Comparison of ENCODE assay signal across 20 cellular contexts in the genomic region with DNA sequence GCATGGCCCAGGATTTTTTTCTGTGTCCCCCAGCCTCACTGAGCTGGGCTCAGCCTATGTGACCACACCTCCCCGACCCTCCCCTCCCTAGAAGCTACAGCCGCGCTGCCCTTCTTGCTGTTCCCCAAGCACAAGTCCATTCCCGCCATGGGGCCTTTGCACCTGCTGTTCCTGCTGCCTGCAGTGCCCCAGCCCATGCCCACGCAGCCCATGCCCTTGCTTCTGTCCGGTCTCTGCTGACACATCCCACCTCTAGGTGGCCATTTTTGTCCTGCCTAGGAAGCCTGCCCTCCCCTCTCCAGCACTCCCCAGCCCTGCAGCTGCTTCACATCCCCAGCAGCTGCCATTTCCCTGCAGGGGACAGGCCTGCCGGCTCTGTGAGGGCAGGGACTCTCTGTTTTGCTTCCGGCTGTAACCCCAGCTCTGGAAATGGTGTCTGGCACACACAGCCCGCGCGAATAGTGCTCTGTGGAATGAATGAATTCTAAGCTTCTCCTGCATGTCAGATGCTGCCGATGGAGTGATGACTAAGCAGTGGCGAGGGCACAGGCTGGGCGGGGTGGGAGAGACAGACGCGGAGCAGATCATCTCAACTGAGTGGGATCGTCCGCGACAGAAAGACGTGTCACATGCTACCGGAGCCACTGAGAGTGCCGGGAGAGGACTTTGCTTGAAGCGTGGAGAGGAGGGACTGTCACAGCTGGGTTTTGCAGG.
DNase-seq lines count a peak whose midpoint lies in the region; ATAC-seq and TF ChIP-seq lines count a peak whose summit lies in the region.
"Had no signal": no experiment of that assay in that cellular context is flagged by ENCODE, and none has a peak within 500 bp of the region (broad histone marks: within the 10 kb centered on the region; RNA-seq: fewer than 3 reads in every experiment).

No MANE protein-coding gene starts in this region.

- TF ChIP-seq CTCF in BE2C (IDR thresholded peaks at IDR 0.05; ENCODE audit: low read depth, low read length), result peak; percentile 21; the same call in 1 of the 2 replicates
- TF ChIP-seq CTCF in HEK293 (tag by site-specific recombination; IDR thresholded peaks at IDR 0.05), result no peak
- TF ChIP-seq CTCF in endodermal cell (conservative IDR thresholded peaks at IDR 0.05), result no peak
- no peak for TF ChIP-seq CTCF in osteoblast (IDR thresholded peaks at IDR 0.05; ENCODE audit: extremely low read depth, low read depth, low read length)
- TF ChIP-seq CTCF in heart right ventricle (IDR thresholded peaks at IDR 0.05), result no peak
- no peak for TF ChIP-seq CTCF in thyroid gland (IDR thresholded peaks at IDR 0.05)

- no peaks in the 10 kb centered on the region for H3K79me2 ChIP-seq in osteoblast (ENCODE audit: insufficient read depth, low read length)

- H3K27me3 Mint-ChIP-seq in endodermal cell (ENCODE audit: insufficient read depth), result no peaks in the 10 kb centered on the region
- H3K27me3 Mint-ChIP-seq: activated naive CD8-positive, alpha-beta T cell treated with anti-CD3 and anti-CD28 coated beads, Interleukin-2, amount 10 ng/mL, durations not matched to agents 7 days and 5 days; CD4-positive, CD25-positive, alpha-beta regulatory T cell had no signal

- POLR2A ChIA-PET in HEK293 (lab: Yijun Ruan, JAX), result no interaction called here

- no peaks in the 10 kb centered on the region for H3K36me3 ChIP-seq in BE2C
- no peaks in the 10 kb centered on the region for H3K36me3 ChIP-seq in HEK293 (ENCODE audit: control insufficient read depth in 2 of 2, insufficient read depth in 1 of 2, low read length in 2 of 2)
- H3K36me3 ChIP-seq in endodermal cell (ENCODE audit: control insufficient read depth, insufficient read depth, low read length), result no peaks in the 10 kb centered on the region
- H3K36me3 ChIP-seq in osteoblast (ENCODE audit: insufficient read depth, low read length), result no peaks in the 10 kb centered on the region
- H3K36me3 ChIP-seq in heart right ventricle, result no peaks in the 10 kb centered on the region
- H3K36me3 ChIP-seq in thyroid gland, result no peaks in the 10 kb centered on the region
- H3K36me3 ChIP-seq: colonic mucosa, heart left ventricle had no signal

- intact Hi-C loops in heart right ventricle (cut with DNase I) (no loop called here), thyroid gland (cut with DNase I) (no loop called here)

- H3K27ac ChIP-seq in HEK293 (ENCODE audit: extremely low read depth, low read depth, low read length) (no peak overlapping the region), endodermal cell (ENCODE audit: low read depth, low read length) (peak overlapping the region; percentile 44), osteoblast (ENCODE audit: low read depth, low read length) (no peak overlapping the region), heart right ventricle (no peak overlapping the region), thyroid gland (no peak overlapping the region)
- H3K27ac ChIP-seq: colonic mucosa, heart left ventricle had no signal

- CTCF ChIA-PET in HEK293 (lab: Yijun Ruan, JAX), result no interaction called here

- H3K4me2 ChIP-seq in osteoblast (ENCODE audit: insufficient read depth, low read length), result no peak overlapping the region

- no peaks in the 10 kb centered on the region for H3K9me3 Mint-ChIP-seq in endodermal cell
- H3K9me3 Mint-ChIP-seq: activated naive CD8-positive, alpha-beta T cell treated with anti-CD3 and anti-CD28 coated beads, Interleukin-2, amount 10 ng/mL, durations not matched to agents 7 days and 5 days; activated T-helper 1 cell treated with anti-CD3 and anti-CD28 coated beads, Interleukin-12 subunit alpha, Interleukin-12 subunit beta, Interleukin-2, Interleukin-4 antibody, amounts not matched to agents 30 ng/mL and 10 ng/mL and 1 ng/mL, durations not matched to agents 14 hours and 24 hours and 36 hours had no signal

- H3K27ac Mint-ChIP-seq in endodermal cell, result no peak overlapping the region
- H3K27ac Mint-ChIP-seq: activated naive CD8-positive, alpha-beta T cell treated with anti-CD3 and anti-CD28 coated beads, Interleukin-2, amount 10 ng/mL, durations not matched to agents 7 days and 5 days; activated T-helper 1 cell treated with anti-CD3 and anti-CD28 coated beads, Interleukin-12 subunit alpha, Interleukin-12 subunit beta, Interleukin-2, Interleukin-4 antibody, amounts not matched to agents 30 ng/mL and 10 ng/mL and 1 ng/mL, durations not matched to agents 14 hours and 24 hours and 36 hours had no signal

- H3K9me3 ChIP-seq in BE2C (no peaks in the 10 kb centered on the region; the same call in 1 of the 2 replicates), HEK293 (ENCODE audit: control insufficient read depth, insufficient read depth, low read depth, low read length) (no peaks in the 10 kb centered on the region), endodermal cell (ENCODE audit: control insufficient read depth, low read length) (no peaks in the 10 kb centered on the region), osteoblast (ENCODE audit: low read depth, low read length) (no peaks in the 10 kb centered on the region), heart right ventricle (no peaks in the 10 kb centered on the region), thyroid gland (no peaks in the 10 kb centered on the region)
- H3K9me3 ChIP-seq: colonic mucosa, heart left ventricle had no signal

- no peak for TF ChIP-seq POLR2A in thyroid gland (IDR thresholded peaks at IDR 0.05)

- 87 to 89% methylated on average over 19 to 23 of the region's 23 CpGs for WGBS in endodermal cell (ENCODE audit: insufficient coverage in 1 of 2, insufficient read length in 1 of 2), 2 experiments
- 84 to 86% methylated on average over 23 of the region's 23 CpGs for WGBS in heart right ventricle, 2 donors
- 90% methylated on average over 23 of the region's 23 CpGs for WGBS in thyroid gland, 2 donors

- H3K4me1 ChIP-seq in BE2C (peaks cover 7% of the 10 kb centered on the region), HEK293 (ENCODE audit: control insufficient read depth, insufficient read depth, low read length) (no peaks in the 10 kb centered on the region), endodermal cell (ENCODE audit: control insufficient read depth, insufficient read depth, low read length) (no peaks in the 10 kb centered on the region), osteoblast (ENCODE audit: insufficient read depth, low read length) (no peaks in the 10 kb centered on the region), heart right ventricle (no peaks in the 10 kb centered on the region), thyroid gland (no peaks in the 10 kb centered on the region)
- H3K4me1 ChIP-seq: colonic mucosa, heart left ventricle had no signal

- no peaks in the 10 kb centered on the region for H3K4me1 Mint-ChIP-seq in endodermal cell
- H3K4me1 Mint-ChIP-seq: activated naive CD8-positive, alpha-beta T cell treated with anti-CD3 and anti-CD28 coated beads, Interleukin-2, amount 10 ng/mL, durations not matched to agents 7 days and 5 days; CD4-positive, CD25-positive, alpha-beta regulatory T cell had no signal

- ATAC-seq in heart right ventricle, result no peak
- ATAC-seq: GM12878, heart left ventricle, PC-3, right cardiac atrium had no signal

- H2AFZ ChIP-seq in osteoblast (ENCODE audit: low read length), result no peak overlapping the region

- H3K4me3 ChIP-seq in BE2C (ENCODE audit: low read depth, low read length) (no peak overlapping the region), HEK293 (ENCODE audit: low read depth, low read length) (no peak overlapping the region), endodermal cell (ENCODE audit: low read length) (no peak overlapping the region), osteoblast (ENCODE audit: insufficient read depth, low read length) (no peak overlapping the region), heart right ventricle (no peak overlapping the region), thyroid gland (replicated peaks in 1 of 3) (no peak overlapping the region)
- H3K4me3 ChIP-seq: colonic mucosa, GM12878, heart left ventricle had no signal

- DNase-seq in BE2C (peak; percentile 57), endodermal cell (no peak), osteoblast (ENCODE audit: insufficient read length, low spot score, missing footprints) (peak; percentile 65), cortex of kidney (lab: John Stamatoyannopoulos, UW) (no peak), heart right ventricle (no peak), thyroid gland (no peak), AML-193 (lab: John Stamatoyannopoulos, UW) (no peak)
- DNase-seq: ACHN; activated naive CD8-positive, alpha-beta T cell treated with anti-CD3 and anti-CD28 coated beads, Interleukin-2, amount 10 ng/mL, durations not matched to agents 7 days and 5 days; CD4-positive, CD25-positive, alpha-beta regulatory T cell; colonic mucosa; KBM-7; NCI-H1694 treated with DMSO at 0.1 percent for 48 hours; NCI-H2227 treated with DMSO at 0.1 percent for 48 hours; PC-3 had no signal

- no peaks in the 10 kb centered on the region for H3K27me3 ChIP-seq in BE2C
- no peaks in the 10 kb centered on the region for H3K27me3 ChIP-seq in endodermal cell (ENCODE audit: control insufficient read depth, insufficient read depth, low read length, poor library complexity, severe bottlenecking)
- H3K27me3 ChIP-seq in osteoblast (ENCODE audit: insufficient read depth, low read length), result no peaks in the 10 kb centered on the region
- H3K27me3 ChIP-seq in heart right ventricle, result peaks cover 0 to 7% (median 0%) of the 10 kb centered on the region in 7 donors
- no peaks in the 10 kb centered on the region for H3K27me3 ChIP-seq in thyroid gland
- H3K27me3 ChIP-seq: colonic mucosa, heart left ventricle had no signal

- H3K9ac ChIP-seq in endodermal cell (ENCODE audit: extremely low read depth, low read length, poor library complexity, severe bottlenecking), result no peak overlapping the region

- no peaks in the 10 kb centered on the region for H4K20me1 ChIP-seq in osteoblast (ENCODE audit: insufficient read depth, low read length)

- peaks cover 3% of the 10 kb centered on the region for H3K36me3 Mint-ChIP-seq in endodermal cell (ENCODE audit: low read depth)
- H3K36me3 Mint-ChIP-seq: activated naive CD8-positive, alpha-beta T cell treated with anti-CD3 and anti-CD28 coated beads, Interleukin-2, amount 10 ng/mL, durations not matched to agents 7 days and 5 days; CD4-positive, CD25-positive, alpha-beta regulatory T cell had no signal

- no peak overlapping the region for H3K4me3 Mint-ChIP-seq in endodermal cell
- H3K4me3 Mint-ChIP-seq: activated naive CD8-positive, alpha-beta T cell treated with anti-CD3 and anti-CD28 coated beads, Interleukin-2, amount 10 ng/mL, durations not matched to agents 7 days and 5 days; activated T-helper 1 cell treated with anti-CD3 and anti-CD28 coated beads, Interleukin-12 subunit alpha, Interleukin-12 subunit beta, Interleukin-2, Interleukin-4 antibody, amounts not matched to agents 30 ng/mL and 10 ng/mL and 1 ng/mL, durations not matched to agents 14 hours and 24 hours and 36 hours; CD4-positive, CD25-positive, alpha-beta regulatory T cell had no signal

TF ChIP-seq in HEK293, 187 proteins besides CTCF, POLR2A, EP300 and RAD21 (continues in another document):
- no peak for TF ChIP-seq ZSCAN30 (tag by site-specific recombination; IDR thresholded peaks at IDR 0.05)
- TF ChIP-seq ZNF555 (tag by site-specific recombination; conservative IDR thresholded peaks at IDR 0.05), result no peak

Comparison
In these comparisons a context has a peak if more than half of its experiments do, and no peak if none do; other contexts are left out.
1. DNase-seq: peak in BE2C (single experiment) and osteoblast (single experiment); none in endodermal cell (single experiment), cortex of kidney (single experiment), heart right ventricle (0 of 2), thyroid gland (0 of 2) and AML-193 (0 of 2).